15 cellular contexts compared by ENCODE assay signal in the genomic region with DNA sequence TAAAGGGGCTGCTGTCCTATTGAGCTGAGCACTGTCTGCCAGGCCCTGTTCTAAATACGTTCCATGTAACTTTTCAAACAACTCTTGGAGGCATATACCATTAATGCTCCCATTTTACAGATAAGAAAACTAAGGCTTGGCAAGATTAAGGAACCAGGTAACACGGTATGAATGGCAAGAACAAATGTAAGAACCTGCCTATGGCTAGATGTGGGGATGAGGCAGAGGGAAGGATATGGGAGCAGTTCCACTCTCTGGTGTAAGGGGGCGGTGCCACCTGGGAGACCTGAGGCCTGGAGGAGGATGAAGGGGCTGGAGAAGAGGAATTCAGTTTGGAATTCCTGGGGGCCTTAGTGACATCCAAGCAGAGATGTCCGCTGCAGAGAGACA. TPM values are rescaled to one million over a fixed set of nuclear protein-coding genes. Genes with fewer than 3 reads are reported as not detected.
DNase-seq lines count a peak whose midpoint lies in the region; ATAC-seq, FAIRE-seq and TF ChIP-seq lines count a peak whose summit lies in the region.
"Had no signal": no experiment of that assay in that cellular context is flagged by ENCODE, and none has a peak within 500 bp of the region (broad histone marks: within the 10 kb centered on the region; RNA-seq: fewer than 3 reads in every experiment).

No MANE protein-coding gene starts in this region.

- intact Hi-C loops in natural killer cell (cut with micrococcal nuclease) (no loop called here), kidney (cut with DNase I) (no loop called here)

- no peak overlapping the region for H3K4me3 ChIP-seq in OCI-LY3 (ENCODE audit: low read length)
- H3K4me3 ChIP-seq in kidney (ENCODE audit: low read length in 2 of 2) = no peak overlapping the region
- H3K4me3 ChIP-seq: BLaER1, heart left ventricle, upper lobe of left lung had no signal

- H3K4me1 Mint-ChIP-seq in natural killer cell (peaks cover 5 to 38% of the 10 kb centered on the region in 2 donors), type B pancreatic cell (ENCODE audit: unreplicated experiment) (no peaks in the 10 kb centered on the region)
- peaks cover 31 to 34% of the 10 kb centered on the region in 2 donors for H3K4me1 Mint-ChIP-seq in natural killer cell treated with Interleukin-12 subunit alpha and Interleukin-12 subunit beta and Interleukin-15 and Interleukin-18, amount 100 ng/mL, for 72 hours (ENCODE audit: low read depth in 2 of 2)

- no peak for DNase-seq in natural killer cell
- no peak for DNase-seq in natural killer cell treated with Interleukin-12 subunit alpha and Interleukin-12 subunit beta and Interleukin-15 and Interleukin-18, amount 100 ng/mL, for 72 hours (ENCODE audit: low spot score)
- DNase-seq in epithelial cell of prostate (ENCODE audit: low read depth, low spot score) = no peak
- no peak for DNase-seq in type B pancreatic cell (ENCODE audit: extremely low spot score, unreplicated experiment)
- no peak for DNase-seq in NCI-H187 treated with DMSO at 0.1 percent for 48 hours (lab: John Stamatoyannopoulos, UW)
- no peak for DNase-seq in NCI-H510A (lab: John Stamatoyannopoulos, UW)
- no peak for DNase-seq in kidney
- DNase-seq: activated naive CD4-positive, alpha-beta T cell treated with anti-CD3 and anti-CD28 coated beads, Interleukin-2, amount 50 U/mL, for 16 hours; heart left ventricle; NCI-H1417 treated with DMSO at 0.1 percent for 48 hours had no signal

- H3K27me3 ChIP-seq in OCI-LY3 (ENCODE audit: low read depth, low read length) = no peaks in the 10 kb centered on the region
- H3K27me3 ChIP-seq: BLaER1, heart left ventricle, upper lobe of left lung had no signal

- no peak overlapping the region for H3K4me3 Mint-ChIP-seq in natural killer cell
- no peak overlapping the region for H3K4me3 Mint-ChIP-seq in natural killer cell treated with Interleukin-12 subunit alpha and Interleukin-12 subunit beta and Interleukin-15 and Interleukin-18, amount 100 ng/mL, for 72 hours
- no peak overlapping the region for H3K4me3 Mint-ChIP-seq in type B pancreatic cell

- H3K36me3 ChIP-seq in OCI-LY3 (replicated peaks; ENCODE audit: low read depth, low read length) (peaks cover 11% of the 10 kb centered on the region), kidney (ENCODE audit: control insufficient read depth in 1 of 2, insufficient read depth in 2 of 2, low read length in 2 of 2) (no peaks in the 10 kb centered on the region)

- no peak for TF ChIP-seq CTCF in natural killer cell (IDR thresholded peaks at IDR 0.05)
- TF ChIP-seq CTCF in OCI-LY3 (IDR thresholded peaks at IDR 0.05; ENCODE audit: low read depth, low read length) = peak; percentile 32; the same call in 1 of the 2 replicates
- TF ChIP-seq CTCF in type B pancreatic cell (conservative IDR thresholded peaks at IDR 0.05) = peak; percentile 33
- TF ChIP-seq CTCF in kidney (IDR thresholded peaks at IDR 0.05; ENCODE audit: borderline replicate concordance, extremely low read depth, insufficient read depth) = no peak

- H3K27me3 Mint-ChIP-seq in natural killer cell (ENCODE audit: low read depth in 2 of 2) = peaks cover 0 to 5% of the 10 kb centered on the region in 2 donors
- H3K27me3 Mint-ChIP-seq in natural killer cell treated with Interleukin-12 subunit alpha and Interleukin-12 subunit beta and Interleukin-15 and Interleukin-18, amount 100 ng/mL, for 72 hours = no peaks in the 10 kb centered on the region
- no peaks in the 10 kb centered on the region for H3K27me3 Mint-ChIP-seq in type B pancreatic cell

- no peak overlapping the region for H3K27ac ChIP-seq in OCI-LY3 (ENCODE audit: low read length)
- H3K27ac ChIP-seq in epithelial cell of prostate = peak overlapping the region; percentile 85
- H3K27ac ChIP-seq in kidney (ENCODE audit: low read depth in 2 of 2, low read length in 2 of 2) = no peak overlapping the region
- H3K27ac ChIP-seq: BLaER1, heart left ventricle, upper lobe of left lung had no signal

- H3K79me2 ChIP-seq in OCI-LY3 (ENCODE audit: low read length) = no peaks in the 10 kb centered on the region

- H3K27ac Mint-ChIP-seq in natural killer cell = peak overlapping the region; percentile 65 to 84
- H3K27ac Mint-ChIP-seq in natural killer cell treated with Interleukin-12 subunit alpha and Interleukin-12 subunit beta and Interleukin-15 and Interleukin-18, amount 100 ng/mL, for 72 hours = no peak overlapping the region
- no peak overlapping the region for H3K27ac Mint-ChIP-seq in type B pancreatic cell

- H3K9me3 Mint-ChIP-seq in natural killer cell = no peaks in the 10 kb centered on the region
- H3K9me3 Mint-ChIP-seq in natural killer cell treated with Interleukin-12 subunit alpha and Interleukin-12 subunit beta and Interleukin-15 and Interleukin-18, amount 100 ng/mL, for 72 hours = no peaks in the 10 kb centered on the region
- H3K9me3 Mint-ChIP-seq in type B pancreatic cell = no peaks in the 10 kb centered on the region

- H4K20me1 ChIP-seq in OCI-LY3 (ENCODE audit: insufficient read depth, low read length) = peaks cover 6% of the 10 kb centered on the region

- H3K4me1 ChIP-seq in OCI-LY3 (ENCODE audit: low read length) (peaks cover 7% of the 10 kb centered on the region), kidney (ENCODE audit: control insufficient read depth in 1 of 2, insufficient read depth in 1 of 2, low read depth in 1 of 2, low read length in 2 of 2) (no peaks in the 10 kb centered on the region)
- H3K4me1 ChIP-seq: BLaER1 had no signal

- H3K36me3 Mint-ChIP-seq in natural killer cell = no peaks in the 10 kb centered on the region
- peaks cover 5% of the 10 kb centered on the region for H3K36me3 Mint-ChIP-seq in natural killer cell treated with Interleukin-12 subunit alpha and Interleukin-12 subunit beta and Interleukin-15 and Interleukin-18, amount 100 ng/mL, for 72 hours
- H3K36me3 Mint-ChIP-seq in type B pancreatic cell = peaks cover 9% of the 10 kb centered on the region

- H3K9ac ChIP-seq in OCI-LY3 (ENCODE audit: low read length) = no peak overlapping the region
- H3K9ac ChIP-seq in kidney (ENCODE audit: low read length in 2 of 2) = no peak overlapping the region
- H3K9ac ChIP-seq: BLaER1 had no signal

- H3K9me3 ChIP-seq in OCI-LY3 (ENCODE audit: insufficient read depth, low read length) (no peaks in the 10 kb centered on the region), kidney (ENCODE audit: control insufficient read depth in 1 of 2, low read length in 2 of 2) (no peaks in the 10 kb centered on the region)
- H3K9me3 ChIP-seq: BLaER1, heart left ventricle, upper lobe of left lung had no signal

- ATAC-seq in natural killer cell = no peak
- ATAC-seq in natural killer cell treated with Interleukin-12 subunit alpha and Interleukin-12 subunit beta and Interleukin-15 and Interleukin-18, amount 100 ng/mL, for 72 hours = no peak

- H2AFZ ChIP-seq in OCI-LY3 (ENCODE audit: low read depth, low read length) = no peak overlapping the region

- FAIRE-seq in kidney (lab: Jason Lieb, UNC) = no peak

- no peak overlapping the region for H3K4me2 ChIP-seq in OCI-LY3 (ENCODE audit: low read length)
- H3K4me2 ChIP-seq: BLaER1 had no signal

RNA-seq across cellular contexts. Expression of a gene that starts 3.8 kb away (rescaled TPM):
- total RNA-seq in natural killer cell = 1 to 10 TPM in 1 of 3 donors, under 1 TPM in 2; 0.72 to 1.1 (median 0.94) TPM
- 1 to 10 TPM; 3.4 to 4.9 TPM for total RNA-seq in natural killer cell treated with Interleukin-12 subunit alpha and Interleukin-12 subunit beta and Interleukin-15 and Interleukin-18, amount 100 ng/mL, for 72 hours
- total RNA-seq in type B pancreatic cell (ENCODE audit: low replicate concordance) = not detected in 2 replicates
- not detected for total RNA-seq in kidney
- not detected for polyA plus RNA-seq in kidney (ENCODE audit: insufficient read depth, low read depth, low replicate concordance)
- total RNA-seq: IMR-90 had no signal
- polyA plus RNA-seq: IMR-90 had no signal

RNA-seq across cellular contexts. Expression of a gene that starts 17.6 kb away (rescaled TPM):
- total RNA-seq in natural killer cell (under 1 TPM in 2 of 3 donors, not detected in 1; 0.16 to 0.93 TPM), type B pancreatic cell (ENCODE audit: low replicate concordance) (not detected in 2 replicates), kidney (not detected)
- 1 to 10 TPM in 1 of 2 donors, under 1 TPM in 1; 0.43 to 1.7 TPM for total RNA-seq in natural killer cell treated with Interleukin-12 subunit alpha and Interleukin-12 subunit beta and Interleukin-15 and Interleukin-18, amount 100 ng/mL, for 72 hours
- polyA plus RNA-seq in kidney (ENCODE audit: insufficient read depth, low read depth, low replicate concordance) = not detected
- total RNA-seq: activated CD8-positive, alpha-beta memory T cell treated with anti-CD3 and anti-CD28 coated beads for 36 hours; IMR-90; upper lobe of left lung had no signal
- polyA plus RNA-seq: IMR-90 had no signal

RNA-seq across cellular contexts. Expression of a gene that starts 27.0 kb away (rescaled TPM):
- total RNA-seq in natural killer cell (100 to 1,000 TPM; 282 to 334 (median 287) TPM), type B pancreatic cell (ENCODE audit: low replicate concordance) (77.4 and 102 TPM in 2 replicates), kidney (58.8 TPM)
- 100 to 1,000 TPM; 323 TPM for total RNA-seq in natural killer cell treated with Interleukin-12 subunit alpha and Interleukin-12 subunit beta and Interleukin-15 and Interleukin-18, amount 100 ng/mL, for 72 hours
- 18.9 TPM for polyA plus RNA-seq in kidney (ENCODE audit: insufficient read depth, low read depth, low replicate concordance)

RNA-seq across cellular contexts. Expression of a gene that starts 34.1 kb away (rescaled TPM):
- total RNA-seq in natural killer cell (10 to 100 TPM; 54.8 to 75.1 (median 64.7) TPM), type B pancreatic cell (ENCODE audit: low replicate concordance) (44.9 and 46.4 TPM in 2 replicates), kidney (36.1 TPM)
- 10 to 100 TPM; 39.1 to 74.7 TPM for total RNA-seq in natural killer cell treated with Interleukin-12 subunit alpha and Interleukin-12 subunit beta and Interleukin-15 and Interleukin-18, amount 100 ng/mL, for 72 hours
- 34.5 TPM for polyA plus RNA-seq in kidney (ENCODE audit: insufficient read depth, low read depth, low replicate concordance)

Comparison
In these comparisons a context has a peak if more than half of its experiments do, and no peak if none do; other contexts are left out.
1. H3K27ac Mint-ChIP-seq: peak in natural killer cell (2 of 2); none in natural killer cell treated with Interleukin-12 subunit alpha and Interleukin-12 subunit beta and Interleukin-15 and Interleukin-18, amount 100 ng/mL, for 72 hours (0 of 2) and type B pancreatic cell (single experiment).
2. CTCF ChIP-seq: peak in OCI-LY3 (single experiment) and type B pancreatic cell (single experiment); none in natural killer cell (single experiment) and kidney (single experiment).